In genomic region chr9:37902131-37902530, GRCh38 we compare ENCODE assay signal across 13 cellular contexts. TPM values are rescaled to one million over a fixed set of nuclear protein-coding genes. Genes with fewer than 3 reads are reported as not detected.
DNase-seq lines count a peak whose midpoint lies in the region; ATAC-seq and TF ChIP-seq lines count a peak whose summit lies in the region.
"Had no signal": no experiment of that assay in that cellular context is flagged by ENCODE, and none has a peak within 500 bp of the region (broad histone marks: within the 10 kb centered on the region; RNA-seq: fewer than 3 reads in every experiment).

No MANE protein-coding gene starts in this region.

- H3F3A ChIP-seq in Loucy (ENCODE audit: low read depth): no peaks in the 10 kb centered on the region

- POLR2A ChIA-PET in activated CD4-positive, alpha-beta T cell treated with anti-CD3 and anti-CD28 coated beads for 36 hours (lab: Charles Lee): no interaction called here

- peak overlapping the region; percentile 85 for H3K4me3 Mint-ChIP-seq in activated CD4-positive, alpha-beta T cell treated with anti-CD3 and anti-CD28 coated beads for 36 hours

- H3K79me2 ChIP-seq in Loucy (ENCODE audit: insufficient read depth, low read length) (peaks cover 36% of the 10 kb centered on the region), osteoblast (ENCODE audit: insufficient read depth, low read length) (peaks cover 46% of the 10 kb centered on the region)

- no peaks in the 10 kb centered on the region for H3K9me2 ChIP-seq in Loucy (replicated peaks; ENCODE audit: low read depth, low read length)

- DNase-seq in activated CD4-positive, alpha-beta T cell treated with anti-CD3 and anti-CD28 coated beads for 36 hours: no peak
- DNase-seq in activated CD4-positive, alpha-beta T cell treated with anti-CD3 and anti-CD28 coated beads, Interleukin-2, amount 50 U/mL, for 48 hours: no peak
- DNase-seq in coronary artery (ENCODE audit: low spot score) (no peak), osteoblast (ENCODE audit: insufficient read length, low spot score, missing footprints) (no peak), NCI-H524 (lab: John Stamatoyannopoulos, UW) (no peak), HuH-7 (ENCODE audit: low spot score) (no peak), activated gamma-delta T cell treated with Interleukin-2 at 50 U/mL for 16 hours (no peak)
- DNase-seq: activated effector memory CD4-positive, alpha-beta T cell treated with anti-CD3 and anti-CD28 coated beads, Interleukin-2, amount 50 U/mL, for 16 hours; heart left ventricle; left ventricle myocardium inferior; NCI-H2029 treated with DMSO at 0.1 percent for 48 hours had no signal

- H3K36me3 ChIP-seq in Loucy (ENCODE audit: insufficient read depth, low read length) (peaks cover 6% of the 10 kb centered on the region; the same call in 1 of the 2 replicates), osteoblast (ENCODE audit: insufficient read depth, low read length) (peaks cover 3% of the 10 kb centered on the region)

- CTCF ChIA-PET in activated CD4-positive, alpha-beta T cell treated with anti-CD3 and anti-CD28 coated beads for 36 hours (lab: Charles Lee): interaction anchor here (0.9 to 2.7 kb wide), 7 partner anchors 9 to 185 kb away, joined by 3 to 15 read pairs (median 3); no protein-coding TSS in a partner anchor

- H3K27ac ChIP-seq in coronary artery: no peak overlapping the region
- no peak overlapping the region for H3K27ac ChIP-seq in osteoblast (ENCODE audit: low read depth, low read length)
- H3K27ac ChIP-seq: heart left ventricle, left ventricle myocardium inferior had no signal

- peaks cover 15% of the 10 kb centered on the region for H3K36me3 Mint-ChIP-seq in activated CD4-positive, alpha-beta T cell treated with anti-CD3 and anti-CD28 coated beads for 36 hours (ENCODE audit: low read depth)

- intact Hi-C loops in activated CD4-positive, alpha-beta T cell treated with anti-CD3 and anti-CD28 coated beads for 36 hours (cut with DNase I, micrococcal nuclease): loop anchor here (1.0 to 10.0 kb wide), 5 partner anchors 65 to 417 kb away; partner anchors contain the start of genes POLR1E (in 1 of the 2), TOMM5 (in 1 of the 2) and TRMT10B (in 1 of the 2)

- peak overlapping the region; percentile 86 for H3K4me3 ChIP-seq in Loucy (ENCODE audit: low read length, poor library complexity, severe bottlenecking)
- peak overlapping the region; percentile 92 for H3K4me3 ChIP-seq in coronary artery
- H3K4me3 ChIP-seq in osteoblast (ENCODE audit: insufficient read depth, low read length): no peak overlapping the region

- H3K4me2 ChIP-seq in Loucy (ENCODE audit: low read depth, low read length, poor library complexity, severe bottlenecking) (peak overlapping the region; percentile 98), osteoblast (ENCODE audit: insufficient read depth, low read length) (peak overlapping the region; percentile 90)

- H3K27me3 Mint-ChIP-seq in activated CD4-positive, alpha-beta T cell treated with anti-CD3 and anti-CD28 coated beads for 36 hours: no peaks in the 10 kb centered on the region

- H3K9ac ChIP-seq in Loucy (ENCODE audit: low read depth, low read length, poor library complexity, severe bottlenecking): peak overlapping the region; percentile 75

- no peak for ATAC-seq in activated CD4-positive, alpha-beta T cell treated with anti-CD3 and anti-CD28 coated beads for 36 hours
- ATAC-seq: heart left ventricle had no signal

- H3K4me1 ChIP-seq in Loucy (ENCODE audit: insufficient read depth, low read length, poor library complexity, severe bottlenecking): peaks cover 22% of the 10 kb centered on the region
- H3K4me1 ChIP-seq in osteoblast (ENCODE audit: insufficient read depth, low read length): peaks cover 27% of the 10 kb centered on the region

- H2AFZ ChIP-seq in Loucy (ENCODE audit: low read length) (no peak overlapping the region), osteoblast (ENCODE audit: low read length) (no peak overlapping the region)

- no peaks in the 10 kb centered on the region for H3K9me3 ChIP-seq in Loucy (ENCODE audit: insufficient read depth, low read depth, low read length)
- no peaks in the 10 kb centered on the region for H3K9me3 ChIP-seq in osteoblast (ENCODE audit: low read depth, low read length)
- H3K9me3 ChIP-seq: heart left ventricle, left ventricle myocardium inferior had no signal

- H3K9me3 Mint-ChIP-seq in activated CD4-positive, alpha-beta T cell treated with anti-CD3 and anti-CD28 coated beads for 36 hours (ENCODE audit: low read depth): no peaks in the 10 kb centered on the region

- H4K20me1 ChIP-seq in Loucy (ENCODE audit: insufficient read depth, low read length, poor library complexity, severe bottlenecking) (peaks cover 20% of the 10 kb centered on the region), osteoblast (ENCODE audit: insufficient read depth, low read length) (peaks cover 3% of the 10 kb centered on the region)

- no peak overlapping the region for H3K27ac Mint-ChIP-seq in activated CD4-positive, alpha-beta T cell treated with anti-CD3 and anti-CD28 coated beads for 36 hours

- H3K27me3 ChIP-seq in Loucy (ENCODE audit: insufficient read depth, low read length, poor library complexity, severe bottlenecking) (no peaks in the 10 kb centered on the region), osteoblast (ENCODE audit: insufficient read depth, low read length) (no peaks in the 10 kb centered on the region)
- H3K27me3 ChIP-seq: cardiac muscle cell, heart left ventricle had no signal

- peaks cover 14% of the 10 kb centered on the region for H3K4me1 Mint-ChIP-seq in activated CD4-positive, alpha-beta T cell treated with anti-CD3 and anti-CD28 coated beads for 36 hours

- TF ChIP-seq CTCF in Loucy (conservative IDR thresholded peaks at IDR 0.05; ENCODE audit: low read length): no peak
- TF ChIP-seq CTCF in coronary artery (IDR thresholded peaks at IDR 0.05): no peak
- TF ChIP-seq CTCF in osteoblast (IDR thresholded peaks at IDR 0.05; ENCODE audit: extremely low read depth, low read depth, low read length): no peak

RNA-seq across cellular contexts. Expression of gene SLC25A51, which starts 1.8 kb away (rescaled TPM):
- 10 to 100 TPM; 25.5 to 29.4 TPM for total RNA-seq in activated CD4-positive, alpha-beta T cell treated with anti-CD3 and anti-CD28 coated beads for 36 hours
- 114 and 119 TPM in 2 replicates for total RNA-seq in osteoblast
